In the genomic region with DNA sequence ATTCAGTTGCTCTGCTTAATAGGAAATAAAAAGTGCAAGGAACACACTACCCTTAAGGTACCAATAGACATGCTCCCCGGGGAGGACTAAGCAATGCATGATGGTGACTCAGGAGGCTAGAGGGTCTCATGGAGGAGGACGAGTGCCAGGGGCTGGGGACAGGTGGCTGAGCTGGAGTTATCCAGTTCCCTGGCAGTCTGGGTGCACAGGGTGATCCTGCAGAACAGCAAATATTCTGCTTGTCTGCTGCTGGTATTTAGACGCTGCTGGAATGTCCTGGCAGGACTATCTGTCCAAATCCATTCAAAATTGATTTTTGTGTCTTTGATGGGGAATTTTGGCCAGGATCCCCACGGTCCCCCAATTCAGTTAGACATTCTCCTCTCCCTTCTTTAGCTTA, we compare ENCODE assay signal across 24 cellular contexts.
"Had no signal": no experiment of that assay in that cellular context is flagged by ENCODE, and none has a peak within 500 bp of the region (broad histone marks: within the 10 kb centered on the region; RNA-seq: fewer than 3 reads in every experiment).

No MANE protein-coding gene starts in this region.

- DNase-seq: activated CD8-positive, alpha-beta memory T cell treated with anti-CD3 and anti-CD28 coated beads for 24 hours; activated CD8-positive, alpha-beta memory T cell treated with anti-CD3 and anti-CD28 coated beads, Interleukin-2, amount 50 U/mL, for 48 hours; activated effector memory CD4-positive, alpha-beta T cell treated with anti-CD3 and anti-CD28 coated beads, Interleukin-2, amount 50 U/mL, for 16 hours; activated naive CD4-positive, alpha-beta T cell treated with anti-CD3 and anti-CD28 coated beads, Interleukin-2, amount 50 U/mL, for 16 hours; activated T-cell treated with anti-CD3 and anti-CD28 coated beads, Interleukin-2, amount 50 U/mL, for 72 hours; aorta; gastrocnemius medialis; head of caudate nucleus; left ventricle myocardium superior; mesenchymal stem cell; nephron progenitor cell; occipital lobe; psoas muscle; right lobe of liver; spleen; stimulated activated naive CD8-positive, alpha-beta T cell treated with anti-CD3 and anti-CD28 coated beads, Interleukin-15, Interleukin-2, amounts not matched to agents 100 U/mL and 50 U/mL, for 24 hours; substantia nigra; T-helper 1 cell; T1000; trophoblast cell had no signal

- H3K4me3 Mint-ChIP-seq: activated T-cell treated with anti-CD3 and anti-CD28 coated beads, Interleukin-2, amount 50 U/mL, for 72 hours; nephron progenitor cell had no signal

- H3K27ac Mint-ChIP-seq: activated T-cell treated with anti-CD3 and anti-CD28 coated beads, Interleukin-2, amount 50 U/mL, for 72 hours; nephron progenitor cell had no signal

- H3K4me1 ChIP-seq: psoas muscle, right lobe of liver, spleen had no signal

- H3K36me3 ChIP-seq: gastrocnemius medialis, right lobe of liver, spleen had no signal

- H3K27me3 ChIP-seq: gastrocnemius medialis, right lobe of liver had no signal

- H3K9me3 ChIP-seq: gastrocnemius medialis, psoas muscle, right lobe of liver, spleen had no signal

- H3K9me3 Mint-ChIP-seq: activated T-cell treated with anti-CD3 and anti-CD28 coated beads, Interleukin-2, amount 50 U/mL, for 72 hours had no signal

- H3K27ac ChIP-seq: psoas muscle, right lobe of liver, SK-N-MC, spleen had no signal

- ATAC-seq: activated CD4-positive, CD25-positive, alpha-beta regulatory T cell treated with anti-CD3 and anti-CD28 coated beads, Interleukin-2, amount 50 U/mL, for 24 hours; activated T-cell treated with anti-CD3 and anti-CD28 coated beads, Interleukin-2, amount 50 U/mL, for 72 hours; esophagus mucosa; gastrocnemius medialis; psoas muscle; stimulated activated naive CD8-positive, alpha-beta T cell treated with anti-CD3 and anti-CD28 coated beads, Interleukin-15, Interleukin-2, amounts not matched to agents 100 U/mL and 50 U/mL, for 24 hours had no signal

- H3K4me3 ChIP-seq: coronary artery, gastrocnemius medialis, psoas muscle, right lobe of liver, SK-N-MC, spleen had no signal
